Comparison of ENCODE assay signal across 11 cellular contexts in the genomic region with DNA sequence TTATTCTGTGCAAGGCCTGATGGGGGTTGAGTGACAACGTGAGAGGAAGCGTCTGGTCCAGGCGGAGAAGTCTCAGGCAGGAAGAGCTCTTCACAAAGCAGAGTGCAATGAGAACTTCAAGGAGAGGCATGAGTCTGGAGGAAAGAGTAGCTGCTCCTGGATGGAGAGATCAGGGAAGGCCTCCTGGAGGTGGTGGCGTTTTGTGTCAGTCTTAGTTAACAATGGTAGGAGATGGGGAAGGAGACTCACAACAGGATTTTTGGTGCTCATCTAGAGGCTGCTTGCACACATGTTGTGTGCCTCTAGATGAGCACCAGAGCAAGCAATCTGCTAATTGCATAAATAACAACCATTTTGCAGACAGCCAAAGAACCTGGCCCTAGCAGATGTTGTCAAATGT.
"Had no signal": no experiment of that assay in that cellular context is flagged by ENCODE, and none has a peak within 500 bp of the region (broad histone marks: within the 10 kb centered on the region; RNA-seq: fewer than 3 reads in every experiment).

No MANE protein-coding gene starts in this region.

- H3K4me1 Mint-ChIP-seq: GM23338 had no signal

- FAIRE-seq: H1, H54 had no signal

- DNase-seq: GM23248, GOT3, H7, H9, HCEC 1CT, HFFc6 had no signal

- H3K4me3 ChIP-seq: GM23248, GM23338, HAP-1 had no signal

- H3K27ac ChIP-seq: GM23248 had no signal

- ATAC-seq: GM23338, HCT116 had no signal

- H2AFZ ChIP-seq: GM23248, GM23338 had no signal

- H3K9me3 Mint-ChIP-seq: GM23338, H9, HFFc6 had no signal

- H3K4me3 Mint-ChIP-seq: GM23338, H9, HFFc6 had no signal

- H3K27ac Mint-ChIP-seq: GM23338, H9, HFFc6 had no signal

- H3K4me2 ChIP-seq: GM23338 had no signal

- H3K9ac ChIP-seq: GM23248 had no signal

- H3K4me1 ChIP-seq: HAP-1 had no signal

- H3K9me3 ChIP-seq: HAP-1 had no signal

- H3K36me3 ChIP-seq: HAP-1 had no signal
